12 cellular contexts compared by ENCODE assay signal in genomic region chr18:79353238-79353637, GRCh38. TPM values are rescaled to one million over a fixed set of nuclear protein-coding genes. Genes with fewer than 3 reads are reported as not detected.
DNase-seq lines count a peak whose midpoint lies in the region; ATAC-seq, FAIRE-seq and TF ChIP-seq lines count a peak whose summit lies in the region.
"Had no signal": no experiment of that assay in that cellular context is flagged by ENCODE, and none has a peak within 500 bp of the region (broad histone marks: within the 10 kb centered on the region; RNA-seq: fewer than 3 reads in every experiment).

No MANE protein-coding gene starts in this region.

- WGBS in HepG2 (ENCODE audit: low lambda C conversion rate), result 97% methylated on average over 14 of the region's 16 CpGs
- WGBS in right lobe of liver (ENCODE audit: insufficient coverage, low coverage, low lambda C conversion rate, missing lambda C conversion rate), result 82% methylated on average over 5 of the region's 16 CpGs

- no peak overlapping the region for H3K27ac Mint-ChIP-seq in WTC11

- peak; percentile 93 for ATAC-seq in HepG2
- ATAC-seq in right lobe of liver, result no peak
- ATAC-seq in WTC11, result peak; percentile 89
- ATAC-seq in HG03442 (IDR thresholded peaks at IDR 0.05; ENCODE audit: unreplicated experiment), result no peak
- no peak for ATAC-seq in GM21390 (IDR thresholded peaks at IDR 0.05; ENCODE audit: unreplicated experiment)

- H3K27ac ChIP-seq in HepG2 (ENCODE audit: extremely low read length, insufficient read depth, low read length) (no peak overlapping the region), right lobe of liver (no peak overlapping the region)

- no peaks in the 10 kb centered on the region; a peak in 1 of 5 replicates for H3K36me3 ChIP-seq in HepG2 (replicated peaks in 1 of 2; ENCODE audit: control insufficient read depth in 1 of 2, insufficient read depth in 2 of 2, low read length in 2 of 2)
- H3K36me3 ChIP-seq in right lobe of liver, result peaks cover 0 to 2% (median 0%) of the 10 kb centered on the region in 4 donors

- H3K4me3 Mint-ChIP-seq in WTC11, result no peak overlapping the region
- H3K4me3 Mint-ChIP-seq: CD4-positive, CD25-positive, alpha-beta regulatory T cell had no signal

- no peaks in the 10 kb centered on the region for H3K79me2 ChIP-seq in HepG2 (ENCODE audit: insufficient read depth, low read length)

- H3K4me1 ChIP-seq in HepG2 (ENCODE audit: insufficient read depth, low read length) (no peaks in the 10 kb centered on the region), right lobe of liver (no peaks in the 10 kb centered on the region)

- H2AFZ ChIP-seq in HepG2 (ENCODE audit: low read length), result no peak overlapping the region

- no TSS peak for BruUV-seq in HepG2 (replicated peaks; lab: Mats Ljungman, UMichigan)

- DNase-seq in HepG2 (ENCODE audit: low spot score) (peak; percentile 10), right lobe of liver (no peak), WTC11 (ENCODE audit: low spot score) (peak; percentile 44), iPS-NIHi7 (ENCODE audit: extremely low spot score) (peak; percentile 65), GM19240 (ENCODE audit: insufficient read length, low spot score) (no peak), GM10248 (ENCODE audit: extremely low spot score) (no peak)
- DNase-seq: CD4-positive, CD25-positive, alpha-beta regulatory T cell; foreskin melanocyte had no signal

- TF ChIP-seq POLR2A in HepG2 (IDR thresholded peaks at IDR 0.05; ENCODE audit: insufficient read depth in 1 of 2, low read depth in 2 of 2, low read length in 2 of 2), result no peak
- TF ChIP-seq POLR2A in right lobe of liver (IDR thresholded peaks at IDR 0.05), result no peak

- intact Hi-C loops in HepG2 (cut with micrococcal nuclease; ENCODE audit: unreplicated experiment), result loop anchor here (10.0 kb wide), 1 partner anchor 292 kb away; no protein-coding TSS in a partner anchor
- intact Hi-C loops in right lobe of liver (cut with DNase I), result no loop called here

- H3K4me3 ChIP-seq in HepG2 (replicated peaks in 1 of 3; ENCODE audit: insufficient read depth in 1 of 3, low read depth in 2 of 3, low read length in 3 of 3), result no peak overlapping the region
- H3K4me3 ChIP-seq in right lobe of liver, result no peak overlapping the region

- H3K9me3 Mint-ChIP-seq in WTC11, result no peaks in the 10 kb centered on the region
- H3K9me3 Mint-ChIP-seq: CD4-positive, CD25-positive, alpha-beta regulatory T cell had no signal

- TF ChIP-seq EP300 in HepG2 (IDR thresholded peaks at IDR 0.05; ENCODE audit: low read depth in 2 of 2, low read length in 2 of 2) (no peak), HepG2 (CRISPR knock-in tag; IDR thresholded peaks at IDR 0.05; ENCODE audit: borderline replicate concordance) (no peak)

- no peaks in the 10 kb centered on the region for H3K27me3 ChIP-seq in HepG2 (ENCODE audit: control insufficient read depth in 1 of 2, insufficient read depth in 2 of 2, low read length in 2 of 2)
- no peaks in the 10 kb centered on the region for H3K27me3 ChIP-seq in right lobe of liver

- H3K36me3 Mint-ChIP-seq in WTC11, result 0 out of 2 replicates have a peak, but pooled peaks cover 2% of the 10 kb centered on the region

- no peaks in the 10 kb centered on the region for H3K4me1 Mint-ChIP-seq in WTC11

- no peak for TF ChIP-seq RAD21 in HepG2 (CRISPR knock-in tag; IDR thresholded peaks at IDR 0.05)

- in situ Hi-C loops in HepG2 (cut with HindIII; ENCODE audit: extremely low pct_ligation_motif_present, low pct_unique_long_range_greater_than_20kb), result no loop called here

- no peak for FAIRE-seq in HepG2 (lab: Jason Lieb, UNC)
- FAIRE-seq: bronchial epithelial cell, GM12892 had no signal

- no peak overlapping the region for H3K4me2 ChIP-seq in HepG2 (ENCODE audit: low read depth, low read length)

- CTCF ChIA-PET in HepG2 (lab: Yijun Ruan, JAX; ENCODE audit: low intra/inter-chr PET ratio, low total read pairs) (no interaction called here), WTC11 (lab: Charles Lee) (interaction anchor here (0.6 to 1.1 kb wide), 2 partner anchors 17 to 25 kb away, joined by 3 read pairs; no protein-coding TSS in a partner anchor), GM10248 (lab: Yijun Ruan, JAX) (no interaction called here)

- POLR2A ChIA-PET in HepG2 (lab: Yijun Ruan, JAX), result no interaction called here
- POLR2A ChIA-PET in WTC11 (lab: Charles Lee), result no interaction called here
- POLR2A ChIA-PET in GM10248 (lab: Yijun Ruan, JAX), result no interaction called here

- H3K9me3 ChIP-seq in HepG2 (ENCODE audit: low read length), result no peaks in the 10 kb centered on the region
- H3K9me3 ChIP-seq in right lobe of liver, result no peaks in the 10 kb centered on the region

- TF ChIP-seq CTCF in HepG2 (CRISPR knock-in tag; IDR thresholded peaks at IDR 0.05), result peak; percentile 60
- TF ChIP-seq CTCF in right lobe of liver (IDR thresholded peaks at IDR 0.05), result peak in 1 of 4 donors; percentile 6
- TF ChIP-seq CTCF in WTC11 (IDR thresholded peaks at IDR 0.05), result no peak
- TF ChIP-seq CTCF in GM10248 (IDR thresholded peaks at IDR 0.05; ENCODE audit: control extremely low read depth, extremely low read depth, low read depth, missing control alignments), result no peak

- no peak overlapping the region for H3K9ac ChIP-seq in HepG2 (ENCODE audit: insufficient read depth, low read depth, low read length)

- no peaks in the 10 kb centered on the region for H4K20me1 ChIP-seq in HepG2 (ENCODE audit: insufficient read depth, low read length)

- H3K27me3 Mint-ChIP-seq in WTC11 (ENCODE audit: low read depth), result no peaks in the 10 kb centered on the region
- H3K27me3 Mint-ChIP-seq: CD4-positive, CD25-positive, alpha-beta regulatory T cell had no signal

TF ChIP-seq in HepG2, 621 proteins besides CTCF, POLR2A, EP300 and RAD21 (continues in another document):
- no peak for TF ChIP-seq STAT5B (CRISPR knock-in tag; IDR thresholded peaks at IDR 0.05)
- peak; percentile 26; the same call in 1 of the 2 replicates for TF ChIP-seq SMC3 (IDR thresholded peaks at IDR 0.05; ENCODE audit: low read length)
- no peak for TF ChIP-seq MBNL3 (CRISPR knock-in tag; conservative IDR thresholded peaks at IDR 0.05)

TF ChIP-seq in WTC11, 78 proteins besides CTCF, POLR2A, EP300 and RAD21 (continues in another document):
- no peak for TF ChIP-seq AR (CRISPR knock-in tag; IDR thresholded peaks at IDR 0.05)

RNA-seq across cellular contexts. Expression of gene NFATC1, which starts 42.5 kb away (rescaled TPM):
- total RNA-seq in HepG2 (2016; rRNA removed; fragmentation: Illumina TruSeq; extraction: Trizol) (not detected in 2 replicates), right lobe of liver (1 to 10 TPM in 5 of 6 experiments, under 1 TPM in 1; 1.00 to 4.3 (median 2.9) TPM), WTC11 (2021) (17.6 to 20.2 TPM (median 17.6 TPM) in 3 replicates)
- not detected in 2 replicates for total RNA-seq in HepG2 (2016; cell fraction: cytosol; rRNA removed; fragmentation: Illumina TruSeq; extraction: Trizol; ENCODE audit: low read depth)
- not detected in 2 replicates for total RNA-seq in HepG2 (2016; cell fraction: insoluble cytoplasmic fraction; rRNA removed; fragmentation: Illumina TruSeq; extraction: Trizol)
- total RNA-seq in HepG2 (2016; cell fraction: membrane; rRNA removed; fragmentation: Illumina TruSeq; extraction: Trizol), result not detected in 2 replicates
- not detected in 2 replicates for total RNA-seq in HepG2 (2016; cell fraction: nucleus; rRNA removed; fragmentation: Illumina TruSeq; extraction: Trizol)
- 0.04 TPM in 1 of 2 replicates, not detected in the other for polyA plus RNA-seq in HepG2 (2011; rRNA removed)
- 0.03 TPM in 1 of 2 replicates, not detected in the other for polyA plus RNA-seq in HepG2 (2011; cell fraction: cytosol; rRNA removed)
- polyA plus RNA-seq in HepG2 (2011; cell fraction: nucleus; rRNA removed), result 0.12 and 0.23 TPM in 2 replicates
- polyA plus RNA-seq in HepG2 (2012), result 0.04 and 0.05 TPM in 2 replicates
- polyA plus RNA-seq in HepG2 (2016; cell fraction: cytosol; fragmentation: Illumina TruSeq; extraction: Trizol; ENCODE audit: low read depth), result not detected in 2 replicates
- polyA plus RNA-seq in HepG2 (2016; cell fraction: insoluble cytoplasmic fraction; fragmentation: Illumina TruSeq; extraction: Trizol; ENCODE audit: low read depth), result not detected in 2 replicates
- polyA plus RNA-seq in HepG2 (2016; cell fraction: membrane; fragmentation: Illumina TruSeq; extraction: Trizol; ENCODE audit: low read depth), result not detected in 2 replicates
- not detected in 2 replicates for polyA plus RNA-seq in HepG2 (2016; cell fraction: nucleus; fragmentation: Illumina TruSeq; extraction: Trizol; ENCODE audit: insufficient read depth, low read depth)
- 0.42 TPM in 1 of 2 replicates, not detected in the other for polyA minus RNA-seq in HepG2 (2011; rRNA and poly(A)+ RNA removed; ENCODE audit: low replicate concordance)
- polyA minus RNA-seq in HepG2 (2011; cell fraction: cytosol; rRNA and poly(A)+ RNA removed), result not detected in 2 replicates
- polyA minus RNA-seq in HepG2 (2011; cell fraction: nucleus; rRNA and poly(A)+ RNA removed), result not detected in 2 replicates

Comparison
In these comparisons a context has a peak if more than half of its experiments do, and no peak if none do; other contexts are left out.
1. ATAC-seq: peak in HepG2 (single experiment) and WTC11 (single experiment); none in right lobe of liver (0 of 4), HG03442 (single experiment) and GM21390 (single experiment).
2. DNase-seq: peak in HepG2 (single experiment), WTC11 (single experiment) and iPS-NIHi7 (single experiment); none in right lobe of liver (0 of 3), GM19240 (single experiment) and GM10248 (single experiment).
3. Of the 50 proteins assayed by ChIP-seq in both HepG2 and WTC11: peak only in HepG2: CTCF; only in WTC11: none; in both: none; in neither: 49.